Comparison of ENCODE assay signal across 19 cellular contexts in the genomic region with DNA sequence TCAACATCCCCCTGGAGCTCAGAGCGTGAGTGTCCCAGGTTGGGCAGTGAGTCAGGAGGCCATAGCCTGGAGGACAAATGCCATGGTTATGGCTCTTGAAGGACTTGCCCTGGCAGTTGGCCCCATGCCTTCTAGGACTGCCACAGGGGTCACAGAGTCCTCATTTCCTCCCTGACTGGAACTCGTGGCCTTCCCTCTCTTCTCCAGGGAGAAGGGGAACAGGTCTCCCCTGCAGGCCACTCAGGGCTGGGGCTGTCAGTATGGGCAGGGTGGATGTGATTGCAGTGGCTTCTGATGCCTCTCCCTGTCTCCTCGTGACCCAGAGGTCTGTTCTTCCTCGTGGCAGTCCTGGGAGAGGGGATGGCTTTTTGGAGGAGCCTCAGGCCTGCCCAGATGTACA.
"Had no signal": no experiment of that assay in that cellular context is flagged by ENCODE, and none has a peak within 500 bp of the region (broad histone marks: within the 10 kb centered on the region; RNA-seq: fewer than 3 reads in every experiment).

No MANE protein-coding gene starts in this region.

- DNase-seq: naive thymus-derived CD4-positive, alpha-beta T cell; natural killer cell; nucleus accumbens; pancreas; right cardiac atrium; right lobe of liver; spleen; stimulated activated CD4-positive, alpha-beta T cell treated with anti-CD3 and anti-CD28 coated beads, Interleukin-12 subunit alpha, Interleukin-12 subunit beta, amount 100 ng/mL, for 4 hours; stimulated activated CD4-positive, alpha-beta T cell treated with anti-CD3 and anti-CD28 coated beads, Interleukin-1b, Interleukin-23, amount 100 ng/mL, for 48 hours; stimulated activated CD4-positive, alpha-beta T cell treated with anti-CD3 and anti-CD28 coated beads, Interleukin-2, amount 100 ng/mL, for 48 hours; stimulated activated CD4-positive, alpha-beta T cell treated with anti-CD3 and anti-CD28 coated beads, Interleukin-4, amount 100 ng/mL, for 24 hours; stimulated activated naive B cell treated with anti-CD40 and anti-IgM and Interleukin-4, amounts not matched to agents 10 μg/mL and 1 μg/mL and 100 μg/mL, for 72 hours; stimulated activated naive CD4-positive, alpha-beta T cell treated with Interleukin-2 at 50 U/mL for 16 hours; stomach; thyroid gland; trophoblast cell; upper lobe of left lung had no signal

- ATAC-seq: naive thymus-derived CD4-positive, alpha-beta T cell; natural killer cell; pancreas; psoas muscle; right cardiac atrium; right lobe of liver; stimulated activated effector memory CD8-positive, alpha-beta T cell treated with anti-CD3 and anti-CD28 coated beads, Interleukin-12 subunit alpha, Interleukin-12 subunit beta, amount 100 ng/mL, for 72 hours; stimulated activated naive B cell treated with anti-CD40 and anti-IgM and Interleukin-4, amounts not matched to agents 10 μg/mL and 1 μg/mL and 100 μg/mL, for 72 hours had no signal
